8 cellular contexts compared by ENCODE assay signal in genomic region chrX:48508400-48509244, GRCh38. TPM values are rescaled to one million over a fixed set of nuclear protein-coding genes. Genes with fewer than 3 reads are reported as not detected.
A peak's percentile ranks its signal among the peaks of the same experiment; 100 is the strongest.
DNase-seq lines count a peak whose midpoint lies in the region; ATAC-seq and TF ChIP-seq lines count a peak whose summit lies in the region.

Gene PORCN, plus strand, starts transcription at chrX:48508992. Its CDS starts 829 bp downstream, at chrX:48509821.

- 0 to 35% (median 17%) methylated on average over 11 to 52 of the region's 65 CpGs for WGBS in adrenal gland, 4 donors

- H4K20me1 ChIP-seq in Loucy (ENCODE audit: insufficient read depth, low read length, poor library complexity, severe bottlenecking), result no peaks in the 10 kb centered on the region

- H3K9ac ChIP-seq in Loucy (ENCODE audit: low read depth, low read length, poor library complexity, severe bottlenecking), result peak within 1 kb of the TSS; percentile 80

- H3K27ac ChIP-seq in adrenal gland, result peak within 1 kb of the TSS; percentile 25 to 87 (median 54)
- peak within 1 kb of the TSS; percentile 66 for H3K27ac ChIP-seq in vagina

- peak within 1 kb of the TSS; percentile 81 for H3K4me2 ChIP-seq in Loucy (ENCODE audit: low read depth, low read length, poor library complexity, severe bottlenecking)

- H3K4me1 ChIP-seq in Loucy (ENCODE audit: insufficient read depth, low read length, poor library complexity, severe bottlenecking), result peaks cover 4% of the 10 kb centered on the region
- H3K4me1 ChIP-seq in adrenal gland (replicated peaks in 1 of 2), result peaks cover 0 to 6% of the 10 kb centered on the region in 2 donors
- H3K4me1 ChIP-seq in vagina, result peaks cover 6% of the 10 kb centered on the region

- no peaks in the 10 kb centered on the region for H3F3A ChIP-seq in Loucy (ENCODE audit: low read depth)

- H3K9me3 ChIP-seq in Loucy (ENCODE audit: insufficient read depth, low read depth, low read length) (no peaks in the 10 kb centered on the region), adrenal gland (replicated peaks in 1 of 3) (no peaks in the 10 kb centered on the region), vagina (no peaks in the 10 kb centered on the region)

- peak; percentile 7 for DNase-seq in DMS79 (lab: John Stamatoyannopoulos, UW)
- peak; percentile 82 to 89 (median 84) for DNase-seq in adrenal gland
- DNase-seq in left ventricle myocardium superior, result peak; percentile 92
- peak; percentile 78 for DNase-seq in putamen (ENCODE audit: low spot score)
- DNase-seq in vagina (ENCODE audit: extremely low spot score in 2 of 2), result no peak

- ATAC-seq in GM21737 (IDR thresholded peaks at IDR 0.05; ENCODE audit: unreplicated experiment), result peak; percentile 73
- ATAC-seq in left ventricle myocardium superior, result peak; percentile 98

- peak within 1 kb of the TSS; percentile 77 for H3K4me3 ChIP-seq in Loucy (ENCODE audit: low read length, poor library complexity, severe bottlenecking)
- peak within 1 kb of the TSS in 3 of 4 donors; percentile 42 to 74 (median 43) for H3K4me3 ChIP-seq in adrenal gland
- peak within 1 kb of the TSS; percentile 56 to 68 for H3K4me3 ChIP-seq in vagina

- peak within 1 kb of the TSS; percentile 96 for H2AFZ ChIP-seq in Loucy (ENCODE audit: low read length)

- TF ChIP-seq POLR2A in adrenal gland (IDR thresholded peaks at IDR 0.05), result peak in 1 of 2 donors; percentile 55
- TF ChIP-seq POLR2A in vagina (IDR thresholded peaks at IDR 0.05), result peak in 1 of 2 donors; percentile 6

- no peaks in the 10 kb centered on the region for H3K27me3 ChIP-seq in Loucy (ENCODE audit: insufficient read depth, low read length, poor library complexity, severe bottlenecking)
- no peaks in the 10 kb centered on the region for H3K27me3 ChIP-seq in adrenal gland
- no peaks in the 10 kb centered on the region for H3K27me3 ChIP-seq in vagina

- H3K9me2 ChIP-seq in Loucy (replicated peaks; ENCODE audit: low read depth, low read length), result no peaks in the 10 kb centered on the region

- H3K79me2 ChIP-seq in Loucy (ENCODE audit: insufficient read depth, low read length), result no peaks in the 10 kb centered on the region

- intact Hi-C loops in T-helper 1 cell treated with Interleukin-12 subunit alpha and Interleukin-12 subunit beta and Interleukin-4 antibody, amounts not matched to agents 30 ng/mL and 1 ng/mL, for 36 hours (cut with micrococcal nuclease), result loop anchor here (1.0 to 5.0 kb wide), 5 partner anchors 13 to 294 kb away; partner anchors contain the start of genes EBP, FTSJ1, HDAC6 and RBM3
- intact Hi-C loops in adrenal gland (cut with DNase I) (no loop called here), left ventricle myocardium superior (cut with micrococcal nuclease) (no loop called here), vagina (cut with DNase I) (no loop called here)

- TF ChIP-seq CTCF in Loucy (conservative IDR thresholded peaks at IDR 0.05; ENCODE audit: low read length), result no peak
- no peak for TF ChIP-seq CTCF in adrenal gland (IDR thresholded peaks at IDR 0.05)
- no peak for TF ChIP-seq CTCF in vagina (IDR thresholded peaks at IDR 0.05)

- no peaks in the 10 kb centered on the region for H3K36me3 ChIP-seq in Loucy (ENCODE audit: insufficient read depth, low read length)
- no peaks in the 10 kb centered on the region for H3K36me3 ChIP-seq in adrenal gland (replicated peaks in 1 of 2)
- no peaks in the 10 kb centered on the region for H3K36me3 ChIP-seq in vagina

RNA-seq across cellular contexts. Expression of gene PORCN, which starts in this region (rescaled TPM):
- 19.1 and 21.3 TPM in 2 replicates for total RNA-seq in T-helper 1 cell treated with Interleukin-12 subunit alpha and Interleukin-12 subunit beta and Interleukin-4 antibody, amounts not matched to agents 30 ng/mL and 1 ng/mL, for 36 hours
- total RNA-seq in adrenal gland, result 100 to 1,000 TPM in 2 of 8 donors, 10 to 100 TPM in 6; 48.3 to 290 (median 90.2) TPM
- polyA plus RNA-seq in adrenal gland, result 100 to 1,000 TPM in 1 of 3 donors, 10 to 100 TPM in 2; 36.6 to 199 (median 60.1) TPM
- total RNA-seq in left ventricle myocardium superior, result 13.2 TPM
- 15.7 TPM for total RNA-seq in vagina

Comparison
In these comparisons a context has a peak if more than half of its experiments do, and no peak if none do; other contexts are left out.
1. DNase-seq: peak in DMS79 (single experiment), adrenal gland (7 of 7), left ventricle myocardium superior (single experiment) and putamen (single experiment); none in vagina (0 of 2).
2. Peak in every context shown above with its lines, with median percentiles within 50 percentile points of each other: H3K4me3 ChIP-seq.